Comparison of ENCODE assay signal across 15 cellular contexts in genomic region chr9:13446935-13447334, GRCh38.
DNase-seq lines count a peak whose midpoint lies in the region; FAIRE-seq and TF ChIP-seq lines count a peak whose summit lies in the region.
"Had no signal": no experiment of that assay in that cellular context is flagged by ENCODE, and none has a peak within 500 bp of the region (broad histone marks: within the 10 kb centered on the region; RNA-seq: fewer than 3 reads in every experiment).

No MANE protein-coding gene starts in this region.

- H3K4me1 Mint-ChIP-seq in nephron, result peaks cover 64% of the 10 kb centered on the region
- H3K4me1 Mint-ChIP-seq: stimulated activated memory B cell treated with anti-CD40 and anti-IgM and Interleukin-4, amounts not matched to agents 10 μg/mL and 1 μg/mL and 100 μg/mL, for 72 hours had no signal

- no peak overlapping the region for H3K27ac ChIP-seq in GM23248
- H3K27ac ChIP-seq in MM.1S (ENCODE audit: low read length), result no peak overlapping the region
- no peak overlapping the region for H3K27ac ChIP-seq in colonic mucosa

- DNase-seq in GM23248, result peak; percentile 21
- DNase-seq in bronchial epithelial cell (ENCODE audit: low read depth), result peak; percentile 8
- DNase-seq in activated CD4-positive, CD25-positive, alpha-beta regulatory T cell (lab: John Stamatoyannopoulos, UW), result no peak
- no peak for DNase-seq in HTR-8/SVneo (ENCODE audit: insufficient read length, low spot score)
- no peak for DNase-seq in MM.1S
- DNase-seq in colonic mucosa, result no peak
- DNase-seq: activated CD4-positive, alpha-beta T cell treated with anti-CD3 and anti-CD28 coated beads, Interleukin-2, amount 50 U/mL, for 1 hour; Kasumi-1; NCI-H2171; NK-92 treated with Interleukin-12 subunit alpha and Interleukin-12 subunit beta, amount 100 ng/mL, for 24 hours; stimulated activated CD4-positive, alpha-beta T cell treated with anti-CD3 and anti-CD28 coated beads, Interleukin-4, amount 100 ng/mL, for 24 hours had no signal

- intact Hi-C loops in colonic mucosa (cut with DNase I), result no loop called here

- H3K36me3 ChIP-seq in GM23248 (ENCODE audit: low read depth) (no peaks in the 10 kb centered on the region), bronchial epithelial cell (ENCODE audit: control insufficient read depth, insufficient read depth, low read length) (no peaks in the 10 kb centered on the region), MM.1S (replicated peaks; ENCODE audit: insufficient read depth, low read length) (no peaks in the 10 kb centered on the region), colonic mucosa (no peaks in the 10 kb centered on the region)
- H3K36me3 ChIP-seq: HAP-1 had no signal

- no peak overlapping the region for H2AFZ ChIP-seq in GM23248
- no peak overlapping the region for H2AFZ ChIP-seq in MM.1S (ENCODE audit: low read length)

- no peaks in the 10 kb centered on the region for H3K9me2 ChIP-seq in GM23248 (ENCODE audit: insufficient read depth)
- H3K9me2 ChIP-seq in MM.1S (replicated peaks; ENCODE audit: insufficient read depth, low read length), result no peaks in the 10 kb centered on the region

- H3K79me2 ChIP-seq in GM23248 (ENCODE audit: insufficient read depth), result no peaks in the 10 kb centered on the region
- H3K79me2 ChIP-seq in MM.1S (ENCODE audit: low read length), result no peaks in the 10 kb centered on the region

- no peaks in the 10 kb centered on the region for H3K36me3 Mint-ChIP-seq in nephron (ENCODE audit: low read depth)
- H3K36me3 Mint-ChIP-seq: stimulated activated memory B cell treated with anti-CD40 and anti-IgM and Interleukin-4, amounts not matched to agents 10 μg/mL and 1 μg/mL and 100 μg/mL, for 72 hours had no signal

- FAIRE-seq in A204.1 (lab: Jason Lieb, UNC) (peak; percentile 97), bronchial epithelial cell (lab: Jason Lieb, UNC) (no peak), HTR-8/SVneo (lab: Jason Lieb, UNC) (no peak)

- H3F3A ChIP-seq in GM23248 (ENCODE audit: insufficient read depth) (no peaks in the 10 kb centered on the region), MM.1S (ENCODE audit: insufficient read depth, low read length) (no peaks in the 10 kb centered on the region)

- TF ChIP-seq CTCF in bronchial epithelial cell (IDR thresholded peaks at IDR 0.05; ENCODE audit: insufficient read depth, low read length, severe bottlenecking) (no peak), nephron (IDR thresholded peaks at IDR 0.05; ENCODE audit: unreplicated experiment in 3 of 3) (peak in 2 of 3 experiments; percentile 2 to 37), MM.1S (IDR thresholded peaks at IDR 0.05; ENCODE audit: low read length) (no peak), colonic mucosa (IDR thresholded peaks at IDR 0.05) (no peak)

- 34 to 43% methylated on average over 3 of the region's 3 CpGs for WGBS in GM23248 (ENCODE audit: low coverage in 1 of 2, low lambda C conversion rate in 2 of 2, missing lambda C conversion rate in 2 of 2), 2 experiments

- H3K4me1 ChIP-seq in GM23248 (ENCODE audit: insufficient read depth), result no peaks in the 10 kb centered on the region
- H3K4me1 ChIP-seq in MM.1S (ENCODE audit: low read length), result no peaks in the 10 kb centered on the region
- no peaks in the 10 kb centered on the region for H3K4me1 ChIP-seq in colonic mucosa

- H3K27me3 ChIP-seq in GM23248 (replicated peaks; ENCODE audit: insufficient read depth) (peaks cover 84% of the 10 kb centered on the region), bronchial epithelial cell (ENCODE audit: control insufficient read depth, insufficient read depth, low read length) (no peaks in the 10 kb centered on the region), MM.1S (replicated peaks; ENCODE audit: insufficient read depth, low read length) (no peaks in the 10 kb centered on the region), colonic mucosa (no peaks in the 10 kb centered on the region)

- H3K9me3 Mint-ChIP-seq in nephron, result no peaks in the 10 kb centered on the region
- H3K9me3 Mint-ChIP-seq: stimulated activated memory B cell treated with anti-CD40 and anti-IgM and Interleukin-4, amounts not matched to agents 10 μg/mL and 1 μg/mL and 100 μg/mL, for 72 hours had no signal

- no peaks in the 10 kb centered on the region for H3K9me3 ChIP-seq in GM23248 (ENCODE audit: low read depth)
- H3K9me3 ChIP-seq in MM.1S (replicated peaks; ENCODE audit: insufficient read depth, low read length), result no peaks in the 10 kb centered on the region
- H3K9me3 ChIP-seq in colonic mucosa, result no peaks in the 10 kb centered on the region
- H3K9me3 ChIP-seq: HAP-1 had no signal

- H3K4me3 Mint-ChIP-seq in nephron, result no peak overlapping the region
- H3K4me3 Mint-ChIP-seq: stimulated activated memory B cell treated with anti-CD40 and anti-IgM and Interleukin-4, amounts not matched to agents 10 μg/mL and 1 μg/mL and 100 μg/mL, for 72 hours had no signal

- H3K9ac ChIP-seq in GM23248, result no peak overlapping the region
- H3K9ac ChIP-seq in MM.1S (ENCODE audit: low read length), result no peak overlapping the region
- no peak overlapping the region for H3K9ac ChIP-seq in colonic mucosa (ENCODE audit: low read depth in 2 of 2, low read length in 2 of 2)

- in situ Hi-C loops in GM23248 (cut with MboI), result loop anchor here (10.0 kb wide), 1 partner anchor 988 kb away; no protein-coding TSS in a partner anchor

- H3K4me3 ChIP-seq in GM23248, result no peak overlapping the region
- no peak overlapping the region for H3K4me3 ChIP-seq in bronchial epithelial cell (ENCODE audit: low read depth, low read length)
- H3K4me3 ChIP-seq in MM.1S (ENCODE audit: low read length), result no peak overlapping the region
- H3K4me3 ChIP-seq in colonic mucosa, result no peak overlapping the region
- H3K4me3 ChIP-seq: HAP-1 had no signal

- no peak overlapping the region for H3K4me2 ChIP-seq in GM23248 (ENCODE audit: unreplicated experiment)
- H3K4me2 ChIP-seq in MM.1S (ENCODE audit: low read depth, low read length), result no peak overlapping the region

- H4K20me1 ChIP-seq in GM23248 (ENCODE audit: insufficient read depth), result no peaks in the 10 kb centered on the region
- H4K20me1 ChIP-seq in MM.1S (ENCODE audit: insufficient read depth, low read length), result no peaks in the 10 kb centered on the region

- H3K27me3 Mint-ChIP-seq in nephron (ENCODE audit: low read depth), result no peaks in the 10 kb centered on the region
- H3K27me3 Mint-ChIP-seq: stimulated activated memory B cell treated with anti-CD40 and anti-IgM and Interleukin-4, amounts not matched to agents 10 μg/mL and 1 μg/mL and 100 μg/mL, for 72 hours had no signal

- peak overlapping the region in 2 of 3 experiments; percentile 68 to 79 for H3K27ac Mint-ChIP-seq in nephron
- H3K27ac Mint-ChIP-seq: stimulated activated memory B cell treated with anti-CD40 and anti-IgM and Interleukin-4, amounts not matched to agents 10 μg/mL and 1 μg/mL and 100 μg/mL, for 72 hours had no signal

Comparison
In these comparisons a context has a peak if more than half of its experiments do, and no peak if none do; other contexts are left out.
1. DNase-seq: peak in GM23248 (single experiment) and bronchial epithelial cell (single experiment); none in activated CD4-positive, CD25-positive, alpha-beta regulatory T cell (0 of 4), HTR-8/SVneo (single experiment), MM.1S (single experiment) and colonic mucosa (single experiment).
2. CTCF ChIP-seq: peak in nephron (2 of 3); none in bronchial epithelial cell (single experiment), MM.1S (single experiment) and colonic mucosa (single experiment).